ENCODE assay signal across 8 cellular contexts in genomic region chr3:183697610-183698317, GRCh38. TPM values are rescaled to one million over a fixed set of nuclear protein-coding genes. Genes with fewer than 3 reads are reported as not detected.
DNase-seq lines count a peak whose midpoint lies in the region; ATAC-seq and TF ChIP-seq lines count a peak whose summit lies in the region.

YEATS2 (plus strand) TSS chr3:183697797; CDS start chr3:183715163, 17,366 bp downstream.

- no peaks in the 10 kb centered on the region for H3K9me3 ChIP-seq in endodermal cell (ENCODE audit: control insufficient read depth, low read length)
- no peaks in the 10 kb centered on the region for H3K9me3 ChIP-seq in mesodermal cell (ENCODE audit: control insufficient read depth, low read length)

- peak within 1 kb of the TSS; percentile 92 for H3K9ac ChIP-seq in endodermal cell (ENCODE audit: extremely low read depth, low read length, poor library complexity, severe bottlenecking)

- H3K4me1 Mint-ChIP-seq in endodermal cell, result peaks cover 28% of the 10 kb centered on the region

- H3K4me1 ChIP-seq in endodermal cell (ENCODE audit: control insufficient read depth, insufficient read depth, low read length) (no peaks in the 10 kb centered on the region), mesodermal cell (ENCODE audit: control insufficient read depth, insufficient read depth, low read length, poor library complexity, severe bottlenecking) (peaks cover 11% of the 10 kb centered on the region)

- no peak for TF ChIP-seq CTCF in endodermal cell (conservative IDR thresholded peaks at IDR 0.05)

- H3K4me3 ChIP-seq in endodermal cell (ENCODE audit: low read length) (peak within 1 kb of the TSS; percentile 92), mesodermal cell (ENCODE audit: extremely low read depth, insufficient read depth, low read length, poor library complexity, severe bottlenecking) (peak within 1 kb of the TSS; percentile 97)

- WGBS in endodermal cell (ENCODE audit: insufficient coverage in 1 of 2, insufficient read length in 1 of 2), 2 experiments, result 0 to 3% methylated on average over 6 to 89 of the region's 89 CpGs
- WGBS in mesodermal cell (ENCODE audit: insufficient coverage in 2 of 2), 2 experiments, result 0 to 1% methylated on average over 46 to 65 of the region's 89 CpGs

- peak; percentile 85 for DNase-seq in CD1c-positive myeloid dendritic cell (ENCODE audit: extremely low spot score)
- DNase-seq in NOMO-1 (lab: John Stamatoyannopoulos, UW; ENCODE audit: unreplicated experiment in 2 of 2), result peak; percentile 70 to 80
- DNase-seq in activated CD8-positive, alpha-beta memory T cell treated with anti-CD3 and anti-CD28 coated beads for 48 hours (ENCODE audit: low read depth in 2 of 3, low spot score in 2 of 3), result peak; percentile 47 to 59 (median 55)
- DNase-seq in endodermal cell, result peak; percentile 91
- DNase-seq in stimulated activated CD8-positive, alpha-beta memory T cell treated with anti-CD3 and anti-CD28 coated beads, Interleukin-15, amount 100 ng/mL, for 24 hours (ENCODE audit: low read depth), result peak; percentile 48

- H3K9me3 Mint-ChIP-seq in endodermal cell, result no peaks in the 10 kb centered on the region

- H3K4me3 Mint-ChIP-seq in endodermal cell, result peak within 1 kb of the TSS; percentile 87

- peaks cover 6% of the 10 kb centered on the region for H3K36me3 Mint-ChIP-seq in endodermal cell (ENCODE audit: low read depth)

- no peaks in the 10 kb centered on the region for H3K27me3 Mint-ChIP-seq in endodermal cell (ENCODE audit: insufficient read depth)

- no peaks in the 10 kb centered on the region for H3K27me3 ChIP-seq in endodermal cell (ENCODE audit: control insufficient read depth, insufficient read depth, low read length, poor library complexity, severe bottlenecking)

- peak within 1 kb of the TSS; percentile 83 for H3K27ac Mint-ChIP-seq in endodermal cell

- peaks cover 5% of the 10 kb centered on the region for H3K36me3 ChIP-seq in endodermal cell (ENCODE audit: control insufficient read depth, insufficient read depth, low read length)
- H3K36me3 ChIP-seq in mesodermal cell (ENCODE audit: control insufficient read depth, insufficient read depth, low read length), result peaks cover 18% of the 10 kb centered on the region

- ATAC-seq in GM19328 (IDR thresholded peaks at IDR 0.05; ENCODE audit: unreplicated experiment) (peak; percentile 74), HG03457 (IDR thresholded peaks at IDR 0.05; ENCODE audit: unreplicated experiment) (peak; percentile 82)

- peak within 1 kb of the TSS; percentile 93 for H3K27ac ChIP-seq in endodermal cell (ENCODE audit: low read depth, low read length)
- peak within 1 kb of the TSS; percentile 91 for H3K27ac ChIP-seq in mesodermal cell (ENCODE audit: low read depth, low read length, severe bottlenecking)

RNA-seq across cellular contexts. Expression of gene YEATS2, which starts in this region (rescaled TPM):
- total RNA-seq in endodermal cell, result 10 to 100 TPM; 53.4 to 55.8 TPM
- 53.3 TPM for polyA plus RNA-seq in endodermal cell (2013, experiment 1 of 2)
- 52.1 TPM for polyA plus RNA-seq in endodermal cell (2013, experiment 2 of 2)
- polyA plus RNA-seq in mesodermal cell (2013, experiment 1 of 2), result 44.0 TPM
- 38.4 TPM for polyA plus RNA-seq in mesodermal cell (2013, experiment 2 of 2)

Comparison
In these comparisons a context has a peak if more than half of its experiments do, and no peak if none do; other contexts are left out.
1. Peak in every context shown above with its lines: DNase-seq, ATAC-seq, H3K4me3 ChIP-seq and H3K27ac ChIP-seq.